Comparison of ENCODE assay signal across 13 cellular contexts in genomic region chr9:70590264-70590646, GRCh38.
DNase-seq lines count a peak whose midpoint lies in the region; ATAC-seq and TF ChIP-seq lines count a peak whose summit lies in the region.
"Had no signal": no experiment of that assay in that cellular context is flagged by ENCODE, and none has a peak within 500 bp of the region (broad histone marks: within the 10 kb centered on the region; RNA-seq: fewer than 3 reads in every experiment).

No MANE protein-coding gene starts in this region.

- H2AFZ ChIP-seq in hepatocyte = no peak overlapping the region

- DNase-seq in EH (ENCODE audit: low read depth) = peak; percentile 94
- DNase-seq in body of pancreas = no peak
- no peak for DNase-seq in hepatocyte (ENCODE audit: low spot score)
- no peak for DNase-seq in D341Med (ENCODE audit: low spot score)
- no peak for DNase-seq in mesenteric fat pad (ENCODE audit: low spot score)
- no peak for DNase-seq in stimulated activated CD8-positive, alpha-beta memory T cell treated with anti-CD3 and anti-CD28 coated beads, Interleukin-4, amount 100 ng/mL, for 48 hours
- DNase-seq: activated naive CD8-positive, alpha-beta T cell treated with anti-CD3 and anti-CD28 coated beads, Interleukin-2, amount 50 U/mL, for 24 hours; naive B cell; NCI-H1092 treated with DMSO at 0.1 percent for 48 hours; RPMI8226 had no signal

- TF ChIP-seq CTCF in body of pancreas (IDR thresholded peaks at IDR 0.05) (no peak), hepatocyte (IDR thresholded peaks at IDR 0.05; ENCODE audit: poor library complexity) (no peak)

- H3K27me3 ChIP-seq in body of pancreas (no peaks in the 10 kb centered on the region), hepatocyte (no peaks in the 10 kb centered on the region)
- H3K27me3 ChIP-seq: BLaER1 had no signal

- H3K4me3 ChIP-seq in body of pancreas = no peak overlapping the region
- no peak overlapping the region for H3K4me3 ChIP-seq in hepatocyte
- H3K4me3 ChIP-seq in skin epidermis = no peak overlapping the region
- H3K4me3 ChIP-seq: BLaER1 had no signal

- H3K9me2 ChIP-seq in hepatocyte (replicated peaks; ENCODE audit: insufficient read depth) = no peaks in the 10 kb centered on the region

- intact Hi-C loops in body of pancreas (cut with DNase I) = loop anchor here (10.0 kb wide), 1 partner anchor 195 kb away; no protein-coding TSS in a partner anchor

- 66 to 67% methylated on average over 3 of the region's 3 CpGs for WGBS in body of pancreas, 2 donors
- WGBS in hepatocyte (ENCODE audit: low lambda C conversion rate, missing lambda C conversion rate) = 67% methylated on average over 3 of the region's 3 CpGs

- H3K4me2 ChIP-seq in hepatocyte = no peak overlapping the region
- H3K4me2 ChIP-seq: BLaER1 had no signal

- H3K4me1 ChIP-seq in body of pancreas = no peaks in the 10 kb centered on the region
- peaks cover 27% of the 10 kb centered on the region for H3K4me1 ChIP-seq in hepatocyte (ENCODE audit: insufficient read depth)
- H3K4me1 ChIP-seq: BLaER1 had no signal

- no peak for ATAC-seq in body of pancreas
- no peak for ATAC-seq in GM21367 (IDR thresholded peaks at IDR 0.05; ENCODE audit: unreplicated experiment)
- ATAC-seq: activated naive CD8-positive, alpha-beta T cell treated with anti-CD3 and anti-CD28 coated beads, Interleukin-2, amount 50 U/mL, for 24 hours had no signal

- H3K27ac ChIP-seq in body of pancreas (peak overlapping the region; percentile 0 to 36 (median 27)), hepatocyte (peak overlapping the region; percentile 84), skin epidermis (peak overlapping the region in 16 of 21 experiments; percentile 14 to 87 (median 64))
- H3K27ac ChIP-seq: BLaER1 had no signal

- H3K36me3 ChIP-seq in body of pancreas (replicated peaks in 1 of 2; ENCODE audit: insufficient read depth in 1 of 2, low read depth in 2 of 2) (no peaks in the 10 kb centered on the region), hepatocyte (replicated peaks; ENCODE audit: insufficient read depth, low read depth) (no peaks in the 10 kb centered on the region)
- H3K36me3 ChIP-seq: BLaER1 had no signal

- H3K79me2 ChIP-seq in hepatocyte = no peaks in the 10 kb centered on the region

- no peak for TF ChIP-seq POLR2A in body of pancreas (IDR thresholded peaks at IDR 0.05)

- no peaks in the 10 kb centered on the region for H4K20me1 ChIP-seq in hepatocyte (ENCODE audit: insufficient read depth, poor library complexity, severe bottlenecking)
- H4K20me1 ChIP-seq: BLaER1 had no signal

- H3K9me3 ChIP-seq in body of pancreas (no peaks in the 10 kb centered on the region), hepatocyte (ENCODE audit: low read depth) (no peaks in the 10 kb centered on the region)
- H3K9me3 ChIP-seq: BLaER1 had no signal

Comparison
In these comparisons a context has a peak if more than half of its experiments do, and no peak if none do; other contexts are left out.
1. H3K27ac ChIP-seq: peak in every context shown above with its lines; median percentile 84 in hepatocyte; 64 in skin epidermis; 27 in body of pancreas.